1 cellular context compared by ENCODE assay signal in genomic region chr21:14889080-14889805, GRCh38.
A peak's percentile ranks its signal among the peaks of the same experiment; 100 is the strongest.
TF ChIP-seq lines count a peak whose summit lies in the region.

No MANE protein-coding gene starts in this region.

TF ChIP-seq in HepG2, 621 proteins besides CTCF, POLR2A, EP300 and RAD21 (continued from another document and continues in another):
- TF ChIP-seq ZBTB2 (CRISPR knock-in tag; IDR thresholded peaks at IDR 0.05; ENCODE audit: low read depth), result no peak
- peak; percentile 83; the same call in 1 of the 2 replicates for TF ChIP-seq ZBTB25 (CRISPR knock-in tag; IDR thresholded peaks at IDR 0.05)
- peak; percentile 61; the same call in 1 of the 2 replicates for TF ChIP-seq ZNF24 (IDR thresholded peaks at IDR 0.05)
- TF ChIP-seq ATRX (CRISPR knock-in tag; IDR thresholded peaks at IDR 0.05; ENCODE audit: borderline replicate concordance), result no peak
- TF ChIP-seq ZNF549 (CRISPR knock-in tag; IDR thresholded peaks at IDR 0.05), result no peak
- no peak; the same call in 1 of the 2 replicates for TF ChIP-seq ZNF792 (CRISPR knock-in tag; IDR thresholded peaks at IDR 0.05)
- no peak for TF ChIP-seq ZBTB43 (CRISPR knock-in tag; conservative IDR thresholded peaks at IDR 0.05)
- TF ChIP-seq ZGPAT (CRISPR knock-in tag; IDR thresholded peaks at IDR 0.05), result peak; percentile 85
- no peak for TF ChIP-seq GMEB1 (CRISPR knock-in tag; IDR thresholded peaks at IDR 0.05; ENCODE audit: borderline replicate concordance)
- no peak for TF ChIP-seq MYC (CRISPR knock-in tag; IDR thresholded peaks at IDR 0.05; ENCODE audit: borderline replicate concordance)
- no peak for TF ChIP-seq NFKB2 (CRISPR knock-in tag; IDR thresholded peaks at IDR 0.05; ENCODE audit: borderline replicate concordance)
- no peak for TF ChIP-seq SP1 (IDR thresholded peaks at IDR 0.05)
- TF ChIP-seq SP1 (CRISPR knock-in tag; IDR thresholded peaks at IDR 0.05), result no peak
- TF ChIP-seq KDM6A (CRISPR knock-in tag; IDR thresholded peaks at IDR 0.05; ENCODE audit: low read depth), result peak; percentile 74
- no peak for TF ChIP-seq ZNF136 (CRISPR knock-in tag; IDR thresholded peaks at IDR 0.05; ENCODE audit: low read depth)
- TF ChIP-seq TBL1XR1 (IDR thresholded peaks at IDR 0.05; ENCODE audit: borderline replicate concordance, low read length, partially characterized antibody), result peak; percentile 97
- TF ChIP-seq ZFX (CRISPR knock-in tag; IDR thresholded peaks at IDR 0.05; ENCODE audit: low read depth), result no peak
- no peak for TF ChIP-seq ZHX2 (IDR thresholded peaks at IDR 0.05; ENCODE audit: low read depth)
- TF ChIP-seq ZHX2 (CRISPR knock-in tag; IDR thresholded peaks at IDR 0.05; ENCODE audit: borderline replicate concordance), result no peak
- TF ChIP-seq ELF4 (CRISPR knock-in tag; IDR thresholded peaks at IDR 0.05; ENCODE audit: borderline replicate concordance), result no peak
- TF ChIP-seq MTERF4 (CRISPR knock-in tag; IDR thresholded peaks at IDR 0.05), result no peak
- peak; percentile 73 for TF ChIP-seq ZBTB40 (IDR thresholded peaks at IDR 0.05)
- TF ChIP-seq ZBTB40 (CRISPR knock-in tag; IDR thresholded peaks at IDR 0.05), result peak; percentile 96
- TF ChIP-seq PAXIP1 (CRISPR knock-in tag; conservative IDR thresholded peaks at IDR 0.05), result peak; percentile 92
